Comparison of ENCODE assay signal across 1 cellular context in genomic region chr11:6603287-6604080, GRCh38.
TF ChIP-seq lines count a peak whose summit lies in the region.

Gene ILK, plus strand, starts transcription at chr11:6603774. Its CDS starts 498 bp downstream, at chr11:6604272.
Gene RRP8, minus strand, starts transcription at chr11:6603616. Its CDS starts 114 bp downstream, at chr11:6603502.

TF ChIP-seq in K562, 482 proteins besides CTCF, POLR2A, EP300 and RAD21 (continued from another document and continues in another):
- TF ChIP-seq SREBF2 (CRISPR knock-in tag; IDR thresholded peaks at IDR 0.05), result peak; percentile 96; the same call in 1 of the 2 replicates
- TF ChIP-seq NFE2L1 (tag; IDR thresholded peaks at IDR 0.05; ENCODE audit: borderline replicate concordance, low read depth), result no peak
- TF ChIP-seq SMARCE1 (IDR thresholded peaks at IDR 0.05), result no peak
- no peak for TF ChIP-seq STAT5B (CRISPR knock-in tag; IDR thresholded peaks at IDR 0.05)
- no peak for TF ChIP-seq ZNF277 (CRISPR knock-in tag; IDR thresholded peaks at IDR 0.05; ENCODE audit: borderline replicate concordance)
- TF ChIP-seq ZNF639 (CRISPR knock-in tag; conservative IDR thresholded peaks at IDR 0.05 in 1 of 2, IDR thresholded peaks at IDR 0.05 in 1 of 2), result peak in 1 of 2 experiments; percentile 95; a peak in 2 of 4 replicates
- no peak for TF ChIP-seq PRMT5 (CRISPR knock-in tag; IDR thresholded peaks at IDR 0.05)
- peak; percentile 71 for TF ChIP-seq NCOR1 (IDR thresholded peaks at IDR 0.05)
- TF ChIP-seq ZNF668 (CRISPR knock-in tag; IDR thresholded peaks at IDR 0.05), result no peak
- TF ChIP-seq SIX5 (IDR thresholded peaks at IDR 0.05; ENCODE audit: borderline replicate concordance in 1 of 2, insufficient read depth in 1 of 2, low read depth in 1 of 2, low read length in 2 of 2), result no peak; a peak in 1 of 4 replicates
- no peak for TF ChIP-seq OTX1 (CRISPR knock-in tag; IDR thresholded peaks at IDR 0.05)
- TF ChIP-seq HIVEP1 (CRISPR knock-in tag; IDR thresholded peaks at IDR 0.05), result no peak
- peak; percentile 37 for TF ChIP-seq TCF3 (CRISPR knock-in tag; IDR thresholded peaks at IDR 0.05)
- no peak for TF ChIP-seq XRCC5 (IDR thresholded peaks at IDR 0.05; ENCODE audit: low read depth, low read length)
- peak; percentile 71; the same call in 1 of the 2 replicates for TF ChIP-seq TOE1 (IDR thresholded peaks at IDR 0.05; ENCODE audit: borderline replicate concordance)
- no peak; the same call in 1 of the 2 replicates for TF ChIP-seq TOE1 (CRISPR knock-in tag; IDR thresholded peaks at IDR 0.05; ENCODE audit: borderline replicate concordance, low read depth)
- peak; percentile 61 for TF ChIP-seq ETV1 (tag; conservative IDR thresholded peaks at IDR 0.05; ENCODE audit: low read depth)
- TF ChIP-seq MLX (CRISPR knock-in tag; conservative IDR thresholded peaks at IDR 0.05), result no peak
- no peak for TF ChIP-seq ZNF830 (CRISPR knock-in tag; IDR thresholded peaks at IDR 0.05)
- no peak for TF ChIP-seq ZNF449 (CRISPR knock-in tag; IDR thresholded peaks at IDR 0.05)
- TF ChIP-seq GABPA (tag; conservative IDR thresholded peaks at IDR 0.05; ENCODE audit: low read depth), result peak; percentile 86
- TF ChIP-seq TGIF2 (CRISPR knock-in tag; IDR thresholded peaks at IDR 0.05), result no peak
- TF ChIP-seq ZNF280A (IDR thresholded peaks at IDR 0.05; ENCODE audit: low read depth, partially characterized antibody), result no peak
- no peak for TF ChIP-seq ZNF551 (CRISPR knock-in tag; IDR thresholded peaks at IDR 0.05)
- TF ChIP-seq CREBBP (IDR thresholded peaks at IDR 0.05; ENCODE audit: low read depth, low read length), result no peak
- TF ChIP-seq ZNF318 (IDR thresholded peaks at IDR 0.05; ENCODE audit: borderline replicate concordance in 1 of 2, low read depth in 1 of 2), result no peak
- no peak for TF ChIP-seq ZBTB34 (CRISPR knock-in tag; IDR thresholded peaks at IDR 0.05)
- TF ChIP-seq ELK1 (CRISPR knock-in tag; IDR thresholded peaks at IDR 0.05), result no peak
- TF ChIP-seq JUNB (CRISPR knock-in tag; conservative IDR thresholded peaks at IDR 0.05), result no peak
- TF ChIP-seq MCM3 (IDR thresholded peaks at IDR 0.05), result no peak
- TF ChIP-seq ZNF431 (CRISPR knock-in tag; IDR thresholded peaks at IDR 0.05), result no peak
- TF ChIP-seq ZSCAN29 (IDR thresholded peaks at IDR 0.05), result no peak
- TF ChIP-seq HES1 (IDR thresholded peaks at IDR 0.05; ENCODE audit: low read depth), result no peak
- TF ChIP-seq GTF3C2 (IDR thresholded peaks at IDR 0.05; ENCODE audit: borderline replicate concordance, extremely low read depth, insufficient read length), result no peak
- no peak for TF ChIP-seq NFYB (IDR thresholded peaks at IDR 0.05; ENCODE audit: extremely low read depth, insufficient read length)
- no peak for TF ChIP-seq ZNF175 (CRISPR knock-in tag; IDR thresholded peaks at IDR 0.05; ENCODE audit: low read depth)
- TF ChIP-seq ZSCAN32 (CRISPR knock-in tag; IDR thresholded peaks at IDR 0.05), result no peak
- no peak for TF ChIP-seq HDAC6 (IDR thresholded peaks at IDR 0.05; ENCODE audit: low read depth, low read length)
